Comparison of ENCODE assay signal across 8 cellular contexts in the genomic region with DNA sequence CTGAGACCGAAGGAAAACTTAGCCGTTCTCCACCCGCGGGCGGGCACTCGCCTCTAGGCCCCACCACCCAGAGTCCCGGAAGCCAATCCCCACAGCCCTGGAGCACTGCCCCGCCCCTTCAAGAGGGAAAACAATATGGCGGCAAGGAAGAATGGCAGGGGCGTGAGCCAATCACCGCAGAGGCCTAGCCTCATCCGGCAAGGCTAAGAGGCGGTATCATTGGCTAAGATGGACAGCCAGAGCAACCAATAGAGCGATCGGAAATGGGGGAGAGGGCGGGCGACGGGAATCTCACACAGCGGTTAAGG. TPM values are rescaled to one million over a fixed set of nuclear protein-coding genes. Genes with fewer than 3 reads are reported as not detected.
DNase-seq lines count a peak whose midpoint lies in the region; ATAC-seq and TF ChIP-seq lines count a peak whose summit lies in the region.

No MANE protein-coding gene starts in this region.

- H3K4me3 ChIP-seq in kidney epithelial cell (ENCODE audit: low read depth, low read length), result peak overlapping the region; percentile 89

- ATAC-seq in HG03378 (IDR thresholded peaks at IDR 0.05; ENCODE audit: unreplicated experiment), result peak; percentile 75

- no peak for TF ChIP-seq CTCF in kidney epithelial cell (IDR thresholded peaks at IDR 0.05; ENCODE audit: insufficient read depth, low read length, poor library complexity, severe bottlenecking)

- H3K27me3 ChIP-seq in kidney epithelial cell (ENCODE audit: control insufficient read depth, insufficient read depth, low read length), result no peaks in the 10 kb centered on the region

- DNase-seq in AML-193 (lab: John Stamatoyannopoulos, UW) (peak; percentile 93), GM19238 (ENCODE audit: insufficient read length, low spot score) (peak; percentile 96), NCI-H446 treated with DMSO at 0.1 percent for 48 hours (lab: John Stamatoyannopoulos, UW) (peak; percentile 91), kidney epithelial cell (ENCODE audit: low read depth) (peak; percentile 90)
- DNase-seq in activated CD4-positive, CD25-positive, alpha-beta regulatory T cell treated with anti-CD3 and anti-CD28 coated beads, Interleukin-2, amount 50 U/mL, for 72 hours, result peak; percentile 96
- peak; percentile 99 for DNase-seq in stimulated activated CD4-positive, alpha-beta T cell treated with anti-CD3 and anti-CD28 coated beads, Interleukin-15, amount 100 ng/mL, for 24 hours

- H3K36me3 ChIP-seq in kidney epithelial cell (ENCODE audit: control insufficient read depth, insufficient read depth, low read length), result no peaks in the 10 kb centered on the region

- peak overlapping the region; percentile 91 for H3K27ac ChIP-seq in cingulate gyrus (ENCODE audit: low read depth, low read length)

RNA-seq across cellular contexts. Expression of a gene that starts 0.5 kb away (rescaled TPM):
- 151 and 165 TPM in 2 replicates for total RNA-seq in kidney epithelial cell

RNA-seq across cellular contexts. Expression of a gene that starts 1.8 kb away (rescaled TPM):
- 8.9 and 10.6 TPM in 2 replicates for total RNA-seq in kidney epithelial cell

RNA-seq across cellular contexts. Expression of a gene that starts 50.6 kb away (rescaled TPM):
- total RNA-seq in kidney epithelial cell, result 3.2 and 6.9 TPM in 2 replicates

Comparison
In these comparisons a context has a peak if more than half of its experiments do, and no peak if none do; other contexts are left out.
1. Peak in every context shown above with its lines: DNase-seq, ATAC-seq, H3K4me3 ChIP-seq and H3K27ac ChIP-seq.